ENCODE assay signal across 8 cellular contexts in genomic region chr3:49454457-49454856, GRCh38. TPM values are rescaled to one million over a fixed set of nuclear protein-coding genes. Genes with fewer than 3 reads are reported as not detected.
DNase-seq lines count a peak whose midpoint lies in the region; ATAC-seq and TF ChIP-seq lines count a peak whose summit lies in the region.

No MANE protein-coding gene starts in this region.

- CTCF ChIA-PET in CD8-positive, alpha-beta memory T cell (lab: Charles Lee) = interaction anchor here (0.9 to 2.6 kb wide), 2 partner anchors 13 to 114 kb away, joined by 4 to 11 read pairs; partner anchors contain the start of gene USP4

- no peak overlapping the region for H3K4ac ChIP-seq in H9 (ENCODE audit: low read depth, low read length)

- no peak overlapping the region for H2BK5ac ChIP-seq in H9 (ENCODE audit: insufficient read length, low read length)

- H4K20me1 ChIP-seq in H9 (ENCODE audit: control insufficient read depth, insufficient read depth, insufficient read length) = no peaks in the 10 kb centered on the region

- H3K4me1 ChIP-seq in BE2C = peaks cover 5% of the 10 kb centered on the region; the same call in 1 of the 2 replicates
- peaks cover 5% of the 10 kb centered on the region; the same call in 1 of the 2 replicates for H3K4me1 ChIP-seq in H9 (ENCODE audit: insufficient read depth, low read length)
- H3K4me1 ChIP-seq in CD8-positive, alpha-beta memory T cell (ENCODE audit: insufficient read depth, low read length) = no peaks in the 10 kb centered on the region

- H3K79me1 ChIP-seq in H9 (ENCODE audit: insufficient read depth, low read depth, low read length, poor library complexity, severe bottlenecking) = no peaks in the 10 kb centered on the region

- no peaks in the 10 kb centered on the region for H3K9me3 Mint-ChIP-seq in H9
- H3K9me3 Mint-ChIP-seq in activated naive CD8-positive, alpha-beta T cell treated with anti-CD3 and anti-CD28 coated beads, Interleukin-2, amount 50 U/mL, for 24 hours = no peaks in the 10 kb centered on the region
- H3K9me3 Mint-ChIP-seq in CD8-positive, alpha-beta memory T cell = no peaks in the 10 kb centered on the region

- H3K9me3 ChIP-seq in BE2C (no peaks in the 10 kb centered on the region), H9 (ENCODE audit: control insufficient read depth, low read depth, low read length) (no peaks in the 10 kb centered on the region)
- H3K9me3 ChIP-seq in CD8-positive, alpha-beta memory T cell (ENCODE audit: low read length) = no peaks in the 10 kb centered on the region

- no peak overlapping the region for H2AK5ac ChIP-seq in H9 (ENCODE audit: insufficient read length, low read length)

- DNase-seq in BE2C = peak; percentile 31
- peak; percentile 90 for DNase-seq in H9
- DNase-seq in activated naive CD8-positive, alpha-beta T cell treated with anti-CD3 and anti-CD28 coated beads, Interleukin-2, amount 50 U/mL, for 24 hours = peak; percentile 17
- DNase-seq in left lobe of liver (ENCODE audit: low spot score) = no peak
- DNase-seq in CD8-positive, alpha-beta memory T cell = no peak
- no peak for DNase-seq in globus pallidus (ENCODE audit: low spot score)

- no peak overlapping the region for H2BK120ac ChIP-seq in H9 (ENCODE audit: low read depth, low read length, poor library complexity, severe bottlenecking)

- POLR2A ChIA-PET in CD8-positive, alpha-beta memory T cell (lab: Charles Lee) = interaction anchor here (0.9 kb wide), 1 partner anchor 15 kb away, joined by 4 read pairs; no protein-coding TSS in a partner anchor

- ATAC-seq in activated naive CD8-positive, alpha-beta T cell treated with anti-CD3 and anti-CD28 coated beads, Interleukin-2, amount 50 U/mL, for 24 hours = peak; percentile 69
- ATAC-seq in left lobe of liver (peak; percentile 75), HG02840 (IDR thresholded peaks at IDR 0.05; ENCODE audit: low FRiP score, unreplicated experiment) (no peak), HG03135 (IDR thresholded peaks at IDR 0.05; ENCODE audit: unreplicated experiment) (no peak)

- no peak overlapping the region for H2BK15ac ChIP-seq in H9 (ENCODE audit: low read depth, low read length)

- H3K14ac ChIP-seq in H9 (ENCODE audit: insufficient read depth, low read length) = no peak overlapping the region; the same call in 1 of the 2 replicates

- peaks cover 24 to 27% of the 10 kb centered on the region in 2 experiments for H3K4me1 Mint-ChIP-seq in H9
- no peaks in the 10 kb centered on the region for H3K4me1 Mint-ChIP-seq in activated naive CD8-positive, alpha-beta T cell treated with anti-CD3 and anti-CD28 coated beads, Interleukin-2, amount 50 U/mL, for 24 hours
- H3K4me1 Mint-ChIP-seq in CD8-positive, alpha-beta memory T cell = no peaks in the 10 kb centered on the region

- H3K4me3 ChIP-seq in BE2C (ENCODE audit: low read depth, low read length) = no peak overlapping the region
- H3K4me3 ChIP-seq in CD8-positive, alpha-beta memory T cell (ENCODE audit: low read length) = no peak overlapping the region

- peak overlapping the region in 2 of 3 experiments; percentile 37 to 77; a peak in 3 of 7 replicates for H3K27ac Mint-ChIP-seq in H9
- no peak overlapping the region for H3K27ac Mint-ChIP-seq in activated naive CD8-positive, alpha-beta T cell treated with anti-CD3 and anti-CD28 coated beads, Interleukin-2, amount 50 U/mL, for 24 hours
- peak overlapping the region in 3 of 8 donors; percentile 2 to 79 (median 61) for H3K27ac Mint-ChIP-seq in CD8-positive, alpha-beta memory T cell

- no peaks in the 10 kb centered on the region for H3K36me3 Mint-ChIP-seq in H9 (ENCODE audit: insufficient read depth in 1 of 3, low read depth in 3 of 3)
- no peaks in the 10 kb centered on the region for H3K36me3 Mint-ChIP-seq in activated naive CD8-positive, alpha-beta T cell treated with anti-CD3 and anti-CD28 coated beads, Interleukin-2, amount 50 U/mL, for 24 hours (ENCODE audit: low read depth)
- no peaks in the 10 kb centered on the region for H3K36me3 Mint-ChIP-seq in CD8-positive, alpha-beta memory T cell

- no peak overlapping the region for H3K56ac ChIP-seq in H9 (ENCODE audit: insufficient read length, low read depth, low read length)

- H3K27me3 Mint-ChIP-seq in H9 (ENCODE audit: low read depth) = no peaks in the 10 kb centered on the region
- H3K27me3 Mint-ChIP-seq in activated naive CD8-positive, alpha-beta T cell treated with anti-CD3 and anti-CD28 coated beads, Interleukin-2, amount 50 U/mL, for 24 hours = no peaks in the 10 kb centered on the region
- no peaks in the 10 kb centered on the region for H3K27me3 Mint-ChIP-seq in CD8-positive, alpha-beta memory T cell

- no peak overlapping the region for H3T11ph ChIP-seq in H9 (ENCODE audit: low read length)

- H2AFZ ChIP-seq in H9 (ENCODE audit: low read length) = no peak overlapping the region

- no peak overlapping the region for H3K4me2 ChIP-seq in H9 (ENCODE audit: insufficient read depth, insufficient read length, low read length)

- peak overlapping the region in 1 of 2 experiments; percentile 10; a peak in 1 of 5 replicates for H3K4me3 Mint-ChIP-seq in H9
- no peak overlapping the region for H3K4me3 Mint-ChIP-seq in activated naive CD8-positive, alpha-beta T cell treated with anti-CD3 and anti-CD28 coated beads, Interleukin-2, amount 50 U/mL, for 24 hours
- no peak overlapping the region for H3K4me3 Mint-ChIP-seq in CD8-positive, alpha-beta memory T cell

- H3K23ac ChIP-seq in H9 (ENCODE audit: insufficient read length, low read depth, low read length) = no peak overlapping the region

- no peaks in the 10 kb centered on the region for H3K23me2 ChIP-seq in H9 (ENCODE audit: insufficient read length, low read depth, low read length, poor library complexity, severe bottlenecking)

- no peak overlapping the region for H3K18ac ChIP-seq in H9 (ENCODE audit: insufficient read length, low read depth, low read length)

- TF ChIP-seq CTCF in BE2C (IDR thresholded peaks at IDR 0.05; ENCODE audit: low read depth, low read length) = peak; percentile 41
- TF ChIP-seq CTCF in H9 (conservative IDR thresholded peaks at IDR 0.05) = peak; percentile 70

- no peak overlapping the region for H4K91ac ChIP-seq in H9 (ENCODE audit: insufficient read length, low read depth, low read length)

- H3K27ac ChIP-seq in H9 (ENCODE audit: insufficient read length, low read depth, low read length) = no peak overlapping the region
- H3K27ac ChIP-seq in CD8-positive, alpha-beta memory T cell (ENCODE audit: low read depth, low read length) = no peak overlapping the region

- no peak overlapping the region for H2BK20ac ChIP-seq in H9 (ENCODE audit: low read depth, low read length, poor library complexity, severe bottlenecking)

- no peaks in the 10 kb centered on the region for H3K36me3 ChIP-seq in BE2C
- H3K36me3 ChIP-seq in CD8-positive, alpha-beta memory T cell (ENCODE audit: insufficient read depth, low read length) = no peaks in the 10 kb centered on the region

- no CpG with 5 or more reads among the region's 2 CpGs for WGBS in H9 (ENCODE audit: extremely low coverage, insufficient read length, low lambda C conversion rate)

- no peaks in the 10 kb centered on the region for H3K79me2 ChIP-seq in H9 (ENCODE audit: insufficient read depth, low read length)

- H4K8ac ChIP-seq in H9 (replicated peaks; ENCODE audit: insufficient read length, low read depth, low read length) = no peak overlapping the region

- no peaks in the 10 kb centered on the region for H3K27me3 ChIP-seq in BE2C
- no peaks in the 10 kb centered on the region for H3K27me3 ChIP-seq in H9 (ENCODE audit: insufficient read depth, low read length)
- no peaks in the 10 kb centered on the region for H3K27me3 ChIP-seq in CD8-positive, alpha-beta memory T cell (ENCODE audit: insufficient read depth, low read length, poor library complexity, severe bottlenecking)

- no peak overlapping the region for H4K5ac ChIP-seq in H9 (ENCODE audit: insufficient read length, low read depth, low read length)

- H2BK12ac ChIP-seq in H9 (ENCODE audit: insufficient read length, low read depth, low read length) = no peak overlapping the region

- no peak overlapping the region for H3K9ac ChIP-seq in H9 (ENCODE audit: extremely low read depth, insufficient read length, low read length)

RNA-seq across cellular contexts. Expression of gene DAG1, which starts 15.6 kb away (rescaled TPM):
- 31.4 TPM for polyA plus RNA-seq in BE2C (2012; ENCODE audit: insufficient read depth, insufficient read length, low read depth)
- 93.0 and 94.0 TPM in 2 replicates for total RNA-seq in H9 (2021)
- total RNA-seq in left lobe of liver = 59.6 TPM
- total RNA-seq in CD8-positive, alpha-beta memory T cell = 10 to 100 TPM; 20.9 to 21.2 TPM
- 7.5 TPM for polyA plus RNA-seq in CD8-positive, alpha-beta memory T cell

RNA-seq across cellular contexts. Expression of gene NICN1, which starts 25.3 kb away (rescaled TPM):
- 1.9 TPM for polyA plus RNA-seq in BE2C (2012; ENCODE audit: insufficient read depth, insufficient read length, low read depth)
- total RNA-seq in H9 (2021) = 7.8 and 10.0 TPM in 2 replicates
- 9.1 TPM for total RNA-seq in left lobe of liver
- 10 to 100 TPM; 12.2 to 12.3 TPM for total RNA-seq in CD8-positive, alpha-beta memory T cell
- 7.0 TPM for polyA plus RNA-seq in CD8-positive, alpha-beta memory T cell

RNA-seq across cellular contexts. Expression of gene AMT, which starts 32.2 kb away (rescaled TPM):
- polyA plus RNA-seq in BE2C (2012; ENCODE audit: insufficient read depth, insufficient read length, low read depth) = 2.0 TPM
- total RNA-seq in H9 (2021) (38.8 and 41.2 TPM in 2 replicates), left lobe of liver (46.8 TPM)
- 1 to 10 TPM; 1.3 to 1.6 TPM for total RNA-seq in CD8-positive, alpha-beta memory T cell
- polyA plus RNA-seq in CD8-positive, alpha-beta memory T cell = 0.62 TPM

RNA-seq across cellular contexts. Expression of gene TCTA, which starts 42.2 kb away (rescaled TPM):
- polyA plus RNA-seq in BE2C (2012; ENCODE audit: insufficient read depth, insufficient read length, low read depth) = 26.8 TPM
- total RNA-seq in H9 (2021) (11.2 and 12.2 TPM in 2 replicates), left lobe of liver (23.4 TPM)
- 10 to 100 TPM; 21.3 to 23.2 TPM for total RNA-seq in CD8-positive, alpha-beta memory T cell
- 38.4 TPM for polyA plus RNA-seq in CD8-positive, alpha-beta memory T cell

RNA-seq across cellular contexts. Expression of gene RHOA, which starts 42.7 kb away (rescaled TPM):
- 311 TPM for polyA plus RNA-seq in BE2C (2012; ENCODE audit: insufficient read depth, insufficient read length, low read depth)
- total RNA-seq in H9 (2021) (403 and 409 TPM in 2 replicates), left lobe of liver (155 TPM)
- 100 to 1,000 TPM; 478 to 506 TPM for total RNA-seq in CD8-positive, alpha-beta memory T cell
- 678 TPM for polyA plus RNA-seq in CD8-positive, alpha-beta memory T cell

Comparison
In these comparisons a context has a peak if more than half of its experiments do, and no peak if none do; other contexts are left out.
1. DNase-seq: peak in BE2C (single experiment), H9 (single experiment) and activated naive CD8-positive, alpha-beta T cell treated with anti-CD3 and anti-CD28 coated beads, Interleukin-2, amount 50 U/mL, for 24 hours (single experiment); none in left lobe of liver (single experiment), CD8-positive, alpha-beta memory T cell (0 of 5) and globus pallidus (single experiment).
2. ATAC-seq: peak in activated naive CD8-positive, alpha-beta T cell treated with anti-CD3 and anti-CD28 coated beads, Interleukin-2, amount 50 U/mL, for 24 hours (single experiment) and left lobe of liver (single experiment); none in HG02840 (single experiment) and HG03135 (single experiment).
3. RNA of gene AMT, which starts 32.2 kb away (total RNA-seq): 46.8 TPM in left lobe of liver (single experiment) and 38.8 to 41.2 TPM in H9; 1.3 to 1.6 TPM in CD8-positive, alpha-beta memory T cell; every median in the first group is over 10 times any median in the second.